ENCODE assay signal across 9 cellular contexts in the genomic region with DNA sequence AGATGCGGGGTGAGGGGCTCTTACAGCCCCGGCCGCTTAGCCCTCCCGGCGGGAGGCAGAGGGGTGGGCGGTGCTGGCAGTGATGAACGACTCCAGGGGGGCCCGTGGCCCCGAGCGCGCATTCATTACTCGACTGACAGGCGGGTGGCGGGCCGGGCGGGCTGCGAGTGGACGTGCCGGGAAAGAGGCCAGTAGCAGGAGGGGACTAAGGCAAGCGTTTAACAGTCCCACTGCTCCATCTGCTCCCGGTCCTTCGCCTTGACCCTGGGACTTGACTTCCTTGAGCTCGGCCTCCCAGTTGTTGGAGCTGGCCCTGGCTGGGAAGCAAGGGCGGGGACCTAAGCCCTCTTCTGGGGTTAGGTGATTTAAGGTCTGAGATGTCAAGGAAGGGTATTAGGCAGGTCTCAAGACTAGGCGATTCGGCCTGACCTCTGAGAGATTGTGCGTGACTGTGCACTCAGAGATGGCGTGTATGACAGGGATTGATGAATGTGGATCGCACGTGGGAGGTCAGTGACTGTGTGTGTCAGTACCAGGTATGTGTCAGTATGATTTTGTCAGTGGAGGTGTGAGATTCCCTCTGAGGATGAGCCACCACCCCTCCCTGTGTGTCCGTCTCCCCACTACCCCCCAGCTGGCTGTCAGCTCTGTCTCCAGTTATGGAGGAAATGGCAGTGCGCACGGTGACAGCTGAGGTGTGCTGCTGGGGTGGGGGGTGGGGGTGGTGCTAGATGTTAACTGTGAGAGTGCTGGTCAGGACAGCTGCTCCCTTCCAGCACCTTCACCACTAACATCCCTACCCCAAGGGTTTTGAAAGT. TPM values are rescaled to one million over a fixed set of nuclear protein-coding genes. Genes with fewer than 3 reads are reported as not detected.
DNase-seq lines count a peak whose midpoint lies in the region; ATAC-seq and TF ChIP-seq lines count a peak whose summit lies in the region.
"Had no signal": no experiment of that assay in that cellular context is flagged by ENCODE, and none has a peak within 500 bp of the region (broad histone marks: within the 10 kb centered on the region; RNA-seq: fewer than 3 reads in every experiment).

No MANE protein-coding gene starts in this region.

- H3K4me3 Mint-ChIP-seq in endothelial cell (ENCODE audit: unreplicated experiment) = peak overlapping the region; percentile 45

- H3K4me1 Mint-ChIP-seq in endothelial cell (ENCODE audit: unreplicated experiment) = peaks cover 20% of the 10 kb centered on the region

- TF ChIP-seq CTCF in GM13976 (IDR thresholded peaks at IDR 0.05; ENCODE audit: borderline replicate concordance, control extremely low read depth, extremely low read depth, insufficient read depth, missing control alignments) (no peak), endothelial cell (IDR thresholded peaks at IDR 0.05; ENCODE audit: unreplicated experiment) (no peak)

- H3K36me3 Mint-ChIP-seq in endothelial cell (ENCODE audit: low read depth, unreplicated experiment) = no peaks in the 10 kb centered on the region

- H3K9me3 Mint-ChIP-seq in endothelial cell (ENCODE audit: unreplicated experiment) = no peaks in the 10 kb centered on the region

- peaks cover 36% of the 10 kb centered on the region for H3K27me3 Mint-ChIP-seq in endothelial cell (ENCODE audit: unreplicated experiment)

- in situ Hi-C loops in GM13976 (cut with MboI; ENCODE audit: low sequenced_read_pairs, unreplicated experiment) (no loop called here), KBM-7 (cut with MboI; ENCODE audit: low pct_unique_long_range_greater_than_20kb, low sequenced_read_pairs) (no loop called here)

- intact Hi-C loops in posterior vena cava (cut with DNase I) = no loop called here

- DNase-seq in GM13976 (ENCODE audit: low spot score) = peak; percentile 51
- DNase-seq in endothelial cell (ENCODE audit: low spot score) = no peak
- DNase-seq in posterior vena cava (ENCODE audit: low spot score) = peak; percentile 78
- no peak for DNase-seq in KBM-7
- no peak for DNase-seq in DMS153 treated with DMSO at 0.1 percent for 48 hours (lab: John Stamatoyannopoulos, UW; ENCODE audit: unreplicated experiment)
- DNase-seq in NCI-H2081 (lab: John Stamatoyannopoulos, UW) = no peak
- DNase-seq in middle frontal gyrus (ENCODE audit: extremely low spot score, low spot score) = no peak

- no peak overlapping the region for H3K27ac Mint-ChIP-seq in endothelial cell (ENCODE audit: unreplicated experiment)

- peak; percentile 6 for ATAC-seq in SK-N-SH treated with all-trans-retinoic acid at 6 μM for 48 hours

TF ChIP-seq in SK-N-SH treated with all-trans-retinoic acid at 6 μM for 48 hours, 23 proteins besides CTCF, POLR2A, EP300 and RAD21:
- TF ChIP-seq BACH2 (CRISPR knock-in tag; IDR thresholded peaks at IDR 0.05; ENCODE audit: borderline replicate concordance) (no peak), TCF4 (CRISPR knock-in tag; IDR thresholded peaks at IDR 0.05; ENCODE audit: borderline replicate concordance) (no peak), CSDC2 (CRISPR knock-in tag; IDR thresholded peaks at IDR 0.05) (no peak), SNAI2 (CRISPR knock-in tag; IDR thresholded peaks at IDR 0.05) (no peak), ZFP30 (CRISPR knock-in tag; IDR thresholded peaks at IDR 0.05) (no peak), GLIS3 (CRISPR knock-in tag; IDR thresholded peaks at IDR 0.05) (no peak), ZNF565 (CRISPR knock-in tag; conservative IDR thresholded peaks at IDR 0.05; ENCODE audit: low read depth) (no peak), ARNTL (CRISPR knock-in tag; IDR thresholded peaks at IDR 0.05; ENCODE audit: borderline replicate concordance, low read depth) (no peak), ISL1 (CRISPR knock-in tag; IDR thresholded peaks at IDR 0.05) (no peak), PPARA (CRISPR knock-in tag; IDR thresholded peaks at IDR 0.05; ENCODE audit: borderline replicate concordance) (no peak), ZC3H10 (CRISPR knock-in tag; IDR thresholded peaks at IDR 0.05) (no peak)
- TF ChIP-seq, protein P1, sequence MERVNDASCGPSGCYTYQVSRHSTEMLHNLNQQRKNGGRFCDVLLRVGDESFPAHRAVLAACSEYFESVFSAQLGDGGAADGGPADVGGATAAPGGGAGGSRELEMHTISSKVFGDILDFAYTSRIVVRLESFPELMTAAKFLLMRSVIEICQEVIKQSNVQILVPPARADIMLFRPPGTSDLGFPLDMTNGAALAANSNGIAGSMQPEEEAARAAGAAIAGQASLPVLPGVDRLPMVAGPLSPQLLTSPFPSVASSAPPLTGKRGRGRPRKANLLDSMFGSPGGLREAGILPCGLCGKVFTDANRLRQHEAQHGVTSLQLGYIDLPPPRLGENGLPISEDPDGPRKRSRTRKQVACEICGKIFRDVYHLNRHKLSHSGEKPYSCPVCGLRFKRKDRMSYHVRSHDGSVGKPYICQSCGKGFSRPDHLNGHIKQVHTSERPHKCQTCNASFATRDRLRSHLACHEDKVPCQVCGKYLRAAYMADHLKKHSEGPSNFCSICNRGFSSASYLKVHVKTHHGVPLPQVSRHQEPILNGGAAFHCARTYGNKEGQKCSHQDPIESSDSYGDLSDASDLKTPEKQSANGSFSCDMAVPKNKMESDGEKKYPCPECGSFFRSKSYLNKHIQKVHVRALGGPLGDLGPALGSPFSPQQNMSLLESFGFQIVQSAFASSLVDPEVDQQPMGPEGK (CRISPR knock-in tag; IDR thresholded peaks at IDR 0.05; ENCODE audit: borderline replicate concordance) = no peak
- TF ChIP-seq, protein P2, sequence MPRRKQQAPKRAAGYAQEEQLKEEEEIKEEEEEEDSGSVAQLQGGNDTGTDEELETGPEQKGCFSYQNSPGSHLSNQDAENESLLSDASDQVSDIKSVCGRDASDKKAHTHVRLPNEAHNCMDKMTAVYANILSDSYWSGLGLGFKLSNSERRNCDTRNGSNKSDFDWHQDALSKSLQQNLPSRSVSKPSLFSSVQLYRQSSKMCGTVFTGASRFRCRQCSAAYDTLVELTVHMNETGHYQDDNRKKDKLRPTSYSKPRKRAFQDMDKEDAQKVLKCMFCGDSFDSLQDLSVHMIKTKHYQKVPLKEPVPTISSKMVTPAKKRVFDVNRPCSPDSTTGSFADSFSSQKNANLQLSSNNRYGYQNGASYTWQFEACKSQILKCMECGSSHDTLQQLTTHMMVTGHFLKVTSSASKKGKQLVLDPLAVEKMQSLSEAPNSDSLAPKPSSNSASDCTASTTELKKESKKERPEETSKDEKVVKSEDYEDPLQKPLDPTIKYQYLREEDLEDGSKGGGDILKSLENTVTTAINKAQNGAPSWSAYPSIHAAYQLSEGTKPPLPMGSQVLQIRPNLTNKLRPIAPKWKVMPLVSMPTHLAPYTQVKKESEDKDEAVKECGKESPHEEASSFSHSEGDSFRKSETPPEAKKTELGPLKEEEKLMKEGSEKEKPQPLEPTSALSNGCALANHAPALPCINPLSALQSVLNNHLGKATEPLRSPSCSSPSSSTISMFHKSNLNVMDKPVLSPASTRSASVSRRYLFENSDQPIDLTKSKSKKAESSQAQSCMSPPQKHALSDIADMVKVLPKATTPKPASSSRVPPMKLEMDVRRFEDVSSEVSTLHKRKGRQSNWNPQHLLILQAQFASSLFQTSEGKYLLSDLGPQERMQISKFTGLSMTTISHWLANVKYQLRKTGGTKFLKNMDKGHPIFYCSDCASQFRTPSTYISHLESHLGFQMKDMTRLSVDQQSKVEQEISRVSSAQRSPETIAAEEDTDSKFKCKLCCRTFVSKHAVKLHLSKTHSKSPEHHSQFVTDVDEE (CRISPR knock-in tag; IDR thresholded peaks at IDR 0.05) = no peak
- TF ChIP-seq, protein P3, sequence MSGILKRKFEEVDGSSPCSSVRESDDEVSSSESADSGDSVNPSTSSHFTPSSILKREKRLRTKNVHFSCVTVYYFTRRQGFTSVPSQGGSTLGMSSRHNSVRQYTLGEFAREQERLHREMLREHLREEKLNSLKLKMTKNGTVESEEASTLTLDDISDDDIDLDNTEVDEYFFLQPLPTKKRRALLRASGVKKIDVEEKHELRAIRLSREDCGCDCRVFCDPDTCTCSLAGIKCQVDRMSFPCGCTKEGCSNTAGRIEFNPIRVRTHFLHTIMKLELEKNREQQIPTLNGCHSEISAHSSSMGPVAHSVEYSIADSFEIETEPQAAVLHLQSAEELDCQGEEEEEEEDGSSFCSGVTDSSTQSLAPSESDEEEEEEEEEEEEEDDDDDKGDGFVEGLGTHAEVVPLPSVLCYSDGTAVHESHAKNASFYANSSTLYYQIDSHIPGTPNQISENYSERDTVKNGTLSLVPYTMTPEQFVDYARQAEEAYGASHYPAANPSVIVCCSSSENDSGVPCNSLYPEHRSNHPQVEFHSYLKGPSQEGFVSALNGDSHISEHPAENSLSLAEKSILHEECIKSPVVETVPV (CRISPR knock-in tag; IDR thresholded peaks at IDR 0.05) = no peak
TF ChIP-seq in SK-N-SH treated with all-trans-retinoic acid at 6 μM for 48 hours: peak in this region for 0.

RNA-seq across cellular contexts. Expression of a gene that starts 3.6 kb away (rescaled TPM):
- total RNA-seq in endothelial cell (ENCODE audit: unreplicated experiment) (1.8 TPM), posterior vena cava (under 1 TPM in 1 of 2 donors, not detected in 1; 0.05 TPM)

RNA-seq across cellular contexts. Expression of a gene that starts 6.1 kb away (rescaled TPM):
- total RNA-seq in endothelial cell (ENCODE audit: unreplicated experiment) (not detected), posterior vena cava (not detected)
- total RNA-seq: lung microvascular endothelial cell had no signal

RNA-seq across cellular contexts. Expression of a gene that starts 20.1 kb away (rescaled TPM):
- total RNA-seq in endothelial cell (ENCODE audit: unreplicated experiment) (12.4 TPM), posterior vena cava (under 1 TPM; 0.10 to 0.60 TPM)

RNA-seq across cellular contexts. Expression of a gene that starts 24.1 kb away (rescaled TPM):
- 37.3 TPM for total RNA-seq in endothelial cell (ENCODE audit: unreplicated experiment)
- 10 to 100 TPM; 12.1 to 14.8 TPM for total RNA-seq in posterior vena cava

RNA-seq across cellular contexts. Expression of a gene that starts 48.2 kb away (rescaled TPM):
- total RNA-seq in endothelial cell (ENCODE audit: unreplicated experiment) (not detected), posterior vena cava (under 1 TPM; 0.32 to 0.67 TPM)
- total RNA-seq: lung microvascular endothelial cell had no signal

Comparison
In these comparisons a context has a peak if more than half of its experiments do, and no peak if none do; other contexts are left out.
1. DNase-seq: peak in GM13976 (single experiment) and posterior vena cava (single experiment); none in endothelial cell (single experiment), KBM-7 (single experiment), DMS153 treated with DMSO at 0.1 percent for 48 hours (single experiment), NCI-H2081 (0 of 2) and middle frontal gyrus (single experiment).